1 cellular context compared by ENCODE assay signal in genomic region chr14:80636071-80636470, GRCh38.
TF ChIP-seq lines count a peak whose summit lies in the region.

No MANE protein-coding gene starts in this region.

TF ChIP-seq in GM23338, 12 proteins besides CTCF, POLR2A, EP300 and RAD21 (continued from another document):
- TF ChIP-seq ETS1 (IDR thresholded peaks at IDR 0.05) (no peak), ZNF331 (CRISPR knock-in tag; IDR thresholded peaks at IDR 0.05; ENCODE audit: low read depth) (no peak), STAT1 (IDR thresholded peaks at IDR 0.05; ENCODE audit: unreplicated experiment) (no peak), REST (IDR thresholded peaks at IDR 0.05; ENCODE audit: unreplicated experiment) (no peak), JUNB (IDR thresholded peaks at IDR 0.05; ENCODE audit: unreplicated experiment) (no peak), EZH2phosphoT487 (IDR thresholded peaks at IDR 0.05; ENCODE audit: unreplicated experiment) (no peak), NANOG (IDR thresholded peaks at IDR 0.05; ENCODE audit: borderline replicate concordance) (no peak)
TF ChIP-seq in GM23338: peak in this region for 0.
